Comparison of ENCODE assay signal across 24 cellular contexts in genomic region chr2:15225131-15225530, GRCh38.
"Had no signal": no experiment of that assay in that cellular context is flagged by ENCODE, and none has a peak within 500 bp of the region (broad histone marks: within the 10 kb centered on the region; RNA-seq: fewer than 3 reads in every experiment).

No MANE protein-coding gene starts in this region.

- ATAC-seq: naive thymus-derived CD4-positive, alpha-beta T cell; natural killer cell; psoas muscle; right cardiac atrium; right lobe of liver; stimulated activated effector memory CD8-positive, alpha-beta T cell treated with anti-CD3 and anti-CD28 coated beads, Interleukin-12 subunit alpha, Interleukin-12 subunit beta, amount 100 ng/mL, for 72 hours; stimulated activated naive B cell treated with anti-CD40 and anti-IgM and Interleukin-4, amounts not matched to agents 10 μg/mL and 1 μg/mL and 100 μg/mL, for 72 hours; upper lobe of right lung had no signal

- DNase-seq: naive thymus-derived CD4-positive, alpha-beta T cell; natural killer cell; occipital lobe; ovary; posterior cingulate gyrus; psoas muscle; right cardiac atrium; right lobe of liver; sigmoid colon; small intestine; stimulated activated CD4-positive, alpha-beta T cell treated with anti-CD3 and anti-CD28 coated beads, Interleukin-15, amount 100 ng/mL, for 24 hours; stimulated activated CD4-positive, alpha-beta T cell treated with anti-CD3 and anti-CD28 coated beads, Interleukin-2, amount 100 ng/mL, for 24 hours; stimulated activated CD4-positive, alpha-beta T cell treated with anti-CD3 and anti-CD28 coated beads, Interleukin-2, amount 100 ng/mL, for 48 hours; stimulated activated CD4-positive, alpha-beta T cell treated with anti-CD3 and anti-CD28 coated beads, Interleukin-4, amount 100 ng/mL, for 24 hours; stimulated activated naive B cell treated with anti-CD40 and anti-IgM and Interleukin-4, amounts not matched to agents 10 μg/mL and 1 μg/mL and 100 μg/mL, for 72 hours; stimulated activated naive CD4-positive, alpha-beta T cell treated with Interleukin-2 at 50 U/mL for 16 hours; stomach; thyroid gland; upper lobe of right lung had no signal

- H3K27ac ChIP-seq: neural progenitor cell, ovary, parathyroid adenoma, psoas muscle, right lobe of liver, sigmoid colon, stomach, thoracic aorta, thyroid gland, tibial nerve, upper lobe of right lung had no signal

- H2AFZ ChIP-seq: neural progenitor cell, parathyroid adenoma had no signal

- H3K27me3 ChIP-seq: neural progenitor cell, ovary, right lobe of liver, sigmoid colon, stomach, thyroid gland, tibial nerve, upper lobe of right lung had no signal

- H3K4me1 ChIP-seq: neural progenitor cell, parathyroid adenoma, psoas muscle, right lobe of liver, sigmoid colon, stomach, thyroid gland, tibial nerve, upper lobe of right lung had no signal

- H3K4me3 ChIP-seq: neural progenitor cell, ovary, psoas muscle, right lobe of liver, sigmoid colon, stomach, thoracic aorta, thyroid gland, tibial nerve, upper lobe of right lung had no signal

- H3K9me3 ChIP-seq: ovary, psoas muscle, right lobe of liver, sigmoid colon, stomach, thoracic aorta, thyroid gland, upper lobe of right lung had no signal

- H3K9ac ChIP-seq: neural progenitor cell, parathyroid adenoma had no signal

- H3K79me2 ChIP-seq: parathyroid adenoma had no signal

- FAIRE-seq: small intestine had no signal

- H3K4me2 ChIP-seq: neural progenitor cell had no signal

- H3K36me3 ChIP-seq: neural progenitor cell, ovary, right lobe of liver, thoracic aorta, thyroid gland, upper lobe of right lung had no signal
